Comparison of ENCODE assay signal across 20 cellular contexts in genomic region chr4:121936101-121936500, GRCh38. TPM values are rescaled to one million over a fixed set of nuclear protein-coding genes. Genes with fewer than 3 reads are reported as not detected.
A peak's percentile ranks its signal among the peaks of the same experiment; 100 is the strongest.
DNase-seq lines count a peak whose midpoint lies in the region; ATAC-seq and TF ChIP-seq lines count a peak whose summit lies in the region.
"Had no signal": no experiment of that assay in that cellular context is flagged by ENCODE, and none has a peak within 500 bp of the region (broad histone marks: within the 10 kb centered on the region; RNA-seq: fewer than 3 reads in every experiment).

No MANE protein-coding gene starts in this region.

- no peak overlapping the region for H3K14ac ChIP-seq in IMR-90 (replicated peaks; ENCODE audit: low read depth, low read length)

- CTCF ChIA-PET in IMR-90 (lab: Yijun Ruan, JAX), result interaction anchor here (0.8 kb wide), 1 partner anchor 58 kb away, joined by 7 read pairs; no protein-coding TSS in a partner anchor
- CTCF ChIA-PET in CD4-positive, alpha-beta T cell (lab: Charles Lee), result no interaction called here

- POLR2A ChIA-PET in IMR-90 (lab: Charles Lee; ENCODE audit: unreplicated experiment), result no interaction called here
- POLR2A ChIA-PET in CD4-positive, alpha-beta T cell (lab: Charles Lee), result no interaction called here

- intact Hi-C loops in IMR-90 (cut with micrococcal nuclease), result loop anchor here (10.0 kb wide), 1 partner anchor 999 kb away; no protein-coding TSS in a partner anchor
- intact Hi-C loops in CD4-positive, alpha-beta T cell (cut with DNase I, micrococcal nuclease), result no loop called here

- H3K9me3 Mint-ChIP-seq in CD4-positive, alpha-beta T cell, result no peaks in the 10 kb centered on the region
- H3K9me3 Mint-ChIP-seq: CD8-positive, alpha-beta T cell; HFFc6 had no signal

- H3K23ac ChIP-seq in IMR-90 (ENCODE audit: low read depth, low read length), result no peak overlapping the region

- no peak overlapping the region for H2BK5ac ChIP-seq in IMR-90 (ENCODE audit: low read depth, low read length, poor library complexity, severe bottlenecking)

- H3K27me3 ChIP-seq in IMR-90 (ENCODE audit: control insufficient read depth, insufficient read depth, low read length) (no peaks in the 10 kb centered on the region), brain microvascular endothelial cell (replicated peaks) (no peaks in the 10 kb centered on the region)
- peaks cover 23% of the 10 kb centered on the region for H3K27me3 ChIP-seq in CD4-positive, alpha-beta T cell (ENCODE audit: control insufficient read depth, insufficient read depth, low read length)

- H3K4me1 ChIP-seq in IMR-90 (ENCODE audit: control insufficient read depth, insufficient read depth, low read length), result peaks cover 14% of the 10 kb centered on the region
- H3K4me1 ChIP-seq: A549 had no signal

- BruUV-seq in IMR-90 (replicated peaks; lab: Mats Ljungman, UMichigan), result no TSS peak

- no peak overlapping the region for H3K4ac ChIP-seq in IMR-90 (ENCODE audit: low read depth, low read length)

- H3K79me1 ChIP-seq in IMR-90 (ENCODE audit: low read depth in 1 of 2, low read length in 2 of 2), result peaks cover 0 to 12% of the 10 kb centered on the region in 2 experiments; a peak in 2 of 4 replicates

- H4K8ac ChIP-seq in IMR-90 (ENCODE audit: low read depth in 2 of 2, low read length in 2 of 2), result no peak overlapping the region

- H3K18ac ChIP-seq in IMR-90 (ENCODE audit: low read depth, low read length), result no peak overlapping the region

- H3K27me3 Mint-ChIP-seq in CD4-positive, alpha-beta T cell, result peaks cover 46% of the 10 kb centered on the region

- H2BK20ac ChIP-seq in IMR-90 (ENCODE audit: low read depth, low read length), result no peak overlapping the region

- H3K27ac ChIP-seq in IMR-90 (ENCODE audit: insufficient read depth, low read length) (no peak overlapping the region), brain microvascular endothelial cell (no peak overlapping the region)
- H3K27ac ChIP-seq in CD4-positive, alpha-beta T cell (ENCODE audit: low read depth, low read length), result no peak overlapping the region
- H3K27ac ChIP-seq: A549 had no signal

- H3K36me3 ChIP-seq in IMR-90 (ENCODE audit: control insufficient read depth, insufficient read depth, low read length), result no peaks in the 10 kb centered on the region; the same call in 1 of the 2 replicates
- H3K36me3 ChIP-seq in brain microvascular endothelial cell (replicated peaks), result no peaks in the 10 kb centered on the region
- H3K36me3 ChIP-seq: HAP-1 had no signal

- H4K91ac ChIP-seq in IMR-90 (ENCODE audit: insufficient read depth, low read depth, low read length), result no peak overlapping the region

- H3K9ac ChIP-seq in IMR-90 (ENCODE audit: low read depth, low read length), result no peak overlapping the region

- no peaks in the 10 kb centered on the region for H3K36me3 Mint-ChIP-seq in CD4-positive, alpha-beta T cell (ENCODE audit: low read depth)
- H3K36me3 Mint-ChIP-seq: CD8-positive, alpha-beta T cell had no signal

- in situ Hi-C loops in IMR-90 (cut with MboI; ENCODE audit: low sequenced_read_pairs), result no loop called here
- in situ Hi-C loops in brain microvascular endothelial cell (cut with HindIII; ENCODE audit: low pct_ligation_motif_present, low sequenced_read_pairs), result no loop called here

- no CpG with 5 or more reads among the region's 4 CpGs for WGBS in IMR-90 (ENCODE audit: extremely low coverage in 2 of 2, insufficient read length in 1 of 2), 2 experiments

- no peak for TF ChIP-seq POLR2A in IMR-90 (IDR thresholded peaks at IDR 0.05; ENCODE audit: low read depth, low read length)

- H2BK120ac ChIP-seq in IMR-90 (ENCODE audit: low read depth, low read length), result no peak overlapping the region

- ATAC-seq in IMR-90 (ENCODE audit: low read depth), result peak; percentile 81
- ATAC-seq in CD4-positive, alpha-beta T cell (ENCODE audit: poor library complexity), result no peak
- ATAC-seq: A549; CD8-positive, alpha-beta T cell had no signal

- TF ChIP-seq CTCF in IMR-90 (conservative IDR thresholded peaks at IDR 0.05; ENCODE audit: low read depth, low read length) (no peak), brain microvascular endothelial cell (IDR thresholded peaks at IDR 0.05; ENCODE audit: low read depth, low read length, missing control alignments) (no peak)
- no peak for TF ChIP-seq CTCF in CD4-positive, alpha-beta T cell (IDR thresholded peaks at IDR 0.05)

- H3K4me3 ChIP-seq in IMR-90 (ENCODE audit: insufficient read depth, low read depth, low read length) (no peak overlapping the region), brain microvascular endothelial cell (ENCODE audit: low read depth, low read length) (no peak overlapping the region)
- H3K4me3 ChIP-seq: A549, HAP-1 had no signal

- no peak overlapping the region for H2AK5ac ChIP-seq in IMR-90 (ENCODE audit: low read depth, low read length)

- no peak overlapping the region for H2AFZ ChIP-seq in IMR-90 (replicated peaks; ENCODE audit: low read length, poor library complexity)

- dilution Hi-C loops in IMR-90 (cut with HindIII; ENCODE audit: low sequenced_read_pairs, unreplicated experiment), result no loop called here

- no peaks in the 10 kb centered on the region for H4K20me1 ChIP-seq in IMR-90 (ENCODE audit: insufficient read depth, low read length)

- H4K5ac ChIP-seq in IMR-90 (ENCODE audit: low read depth, low read length), result no peak overlapping the region

- H3K4me2 ChIP-seq in IMR-90 (ENCODE audit: low read depth, low read length), result no peak overlapping the region
- H3K4me2 ChIP-seq: A549 had no signal

- H2BK15ac ChIP-seq in IMR-90 (ENCODE audit: low read depth, low read length), result no peak overlapping the region

- no peak for TF ChIP-seq RAD21 in IMR-90 (IDR thresholded peaks at IDR 0.05; ENCODE audit: low read length)

- peak; percentile 12 for DNase-seq in AG08396 (ENCODE audit: low spot score)
- DNase-seq in IMR-90, result peak; percentile 39
- peak; percentile 27 for DNase-seq in amniotic epithelial cell (ENCODE audit: low read depth)
- peak; percentile 56 for DNase-seq in iris pigment epithelial cell (ENCODE audit: low read depth)
- no peak for DNase-seq in brain microvascular endothelial cell
- no peak for DNase-seq in CD4-positive, alpha-beta T cell
- no peak for DNase-seq in T-helper 2 cell
- DNase-seq: 8988T; ACHN; C1 segment of cervical spinal cord; Caco-2; CD8-positive, alpha-beta T cell; DMS 273 treated with DMSO at 0.1 percent for 48 hours; DMS79; GF-D8; GOT3; HFFc6 had no signal

- no peaks in the 10 kb centered on the region for H3K9me3 ChIP-seq in IMR-90 (ENCODE audit: control insufficient read depth, insufficient read depth, low read length)
- no peaks in the 10 kb centered on the region for H3K9me3 ChIP-seq in CD4-positive, alpha-beta T cell (ENCODE audit: control insufficient read depth, low read length)
- H3K9me3 ChIP-seq: A549, Caco-2, HAP-1 had no signal

- H3K4me1 Mint-ChIP-seq in CD4-positive, alpha-beta T cell (ENCODE audit: low read depth), result no peaks in the 10 kb centered on the region

- H3K4me3 Mint-ChIP-seq in CD4-positive, alpha-beta T cell, result no peak overlapping the region
- H3K4me3 Mint-ChIP-seq: CD8-positive, alpha-beta T cell; HFFc6 had no signal

- no peak overlapping the region for H3K56ac ChIP-seq in IMR-90 (ENCODE audit: extremely low read depth, insufficient read depth, low read length)

- H3K27ac Mint-ChIP-seq in CD4-positive, alpha-beta T cell, result no peak overlapping the region
- H3K27ac Mint-ChIP-seq: CD8-positive, alpha-beta T cell; HFFc6 had no signal

- H2AK9ac ChIP-seq in IMR-90 (replicated peaks; ENCODE audit: low read depth, low read length, poor library complexity), result no peak overlapping the region

- peaks cover 4% of the 10 kb centered on the region for H3K9me1 ChIP-seq in IMR-90 (ENCODE audit: insufficient read depth, low read length)

TF ChIP-seq in IMR-90, 13 proteins besides CTCF, POLR2A, EP300 and RAD21:
- TF ChIP-seq RCOR1 (IDR thresholded peaks at IDR 0.05; ENCODE audit: insufficient replicate concordance, low read length) (no peak), ELK1 (IDR thresholded peaks at IDR 0.05; ENCODE audit: borderline replicate concordance, low read depth, low read length) (no peak), SMC3 (IDR thresholded peaks at IDR 0.05; ENCODE audit: low read depth, low read length) (no peak), BHLHE40 (IDR thresholded peaks at IDR 0.05; ENCODE audit: low read depth, low read length) (no peak), MAFK (IDR thresholded peaks at IDR 0.05; ENCODE audit: low read depth, low read length) (no peak)
- TF ChIP-seq, protein P1, sequence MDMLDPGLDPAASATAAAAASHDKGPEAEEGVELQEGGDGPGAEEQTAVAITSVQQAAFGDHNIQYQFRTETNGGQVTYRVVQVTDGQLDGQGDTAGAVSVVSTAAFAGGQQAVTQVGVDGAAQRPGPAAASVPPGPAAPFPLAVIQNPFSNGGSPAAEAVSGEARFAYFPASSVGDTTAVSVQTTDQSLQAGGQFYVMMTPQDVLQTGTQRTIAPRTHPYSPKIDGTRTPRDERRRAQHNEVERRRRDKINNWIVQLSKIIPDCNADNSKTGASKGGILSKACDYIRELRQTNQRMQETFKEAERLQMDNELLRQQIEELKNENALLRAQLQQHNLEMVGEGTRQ (IDR thresholded peaks at IDR 0.05; ENCODE audit: low read depth, low read length), result no peak

RNA-seq across cellular contexts. Expression of gene TRPC3, which starts 15.8 kb away (rescaled TPM):
- total RNA-seq in IMR-90 (2012; rRNA removed), result 2.5 and 2.7 TPM in 2 replicates
- polyA plus RNA-seq in IMR-90 (2012; rRNA removed), result 1.1 and 1.2 TPM in 2 replicates
- polyA plus RNA-seq in IMR-90 (2012; cell fraction: cytosol; rRNA removed), result 0.51 and 0.80 TPM in 2 replicates
- polyA plus RNA-seq in IMR-90 (2012; cell fraction: nucleus; rRNA removed; ENCODE audit: low replicate concordance), result 2.0 and 2.3 TPM in 2 replicates
- not detected for total RNA-seq in CD4-positive, alpha-beta T cell
- total RNA-seq: CD8-positive, alpha-beta T cell; G401; HFFc6 had no signal

Comparison
In these comparisons a context has a peak if more than half of its experiments do, and no peak if none do; other contexts are left out.
1. DNase-seq: peak in AG08396 (single experiment), IMR-90 (single experiment), amniotic epithelial cell (single experiment) and iris pigment epithelial cell (single experiment); none in brain microvascular endothelial cell (single experiment), CD4-positive, alpha-beta T cell (0 of 10) and T-helper 2 cell (0 of 5).